2 cellular contexts compared by ENCODE assay signal in the genomic region with DNA sequence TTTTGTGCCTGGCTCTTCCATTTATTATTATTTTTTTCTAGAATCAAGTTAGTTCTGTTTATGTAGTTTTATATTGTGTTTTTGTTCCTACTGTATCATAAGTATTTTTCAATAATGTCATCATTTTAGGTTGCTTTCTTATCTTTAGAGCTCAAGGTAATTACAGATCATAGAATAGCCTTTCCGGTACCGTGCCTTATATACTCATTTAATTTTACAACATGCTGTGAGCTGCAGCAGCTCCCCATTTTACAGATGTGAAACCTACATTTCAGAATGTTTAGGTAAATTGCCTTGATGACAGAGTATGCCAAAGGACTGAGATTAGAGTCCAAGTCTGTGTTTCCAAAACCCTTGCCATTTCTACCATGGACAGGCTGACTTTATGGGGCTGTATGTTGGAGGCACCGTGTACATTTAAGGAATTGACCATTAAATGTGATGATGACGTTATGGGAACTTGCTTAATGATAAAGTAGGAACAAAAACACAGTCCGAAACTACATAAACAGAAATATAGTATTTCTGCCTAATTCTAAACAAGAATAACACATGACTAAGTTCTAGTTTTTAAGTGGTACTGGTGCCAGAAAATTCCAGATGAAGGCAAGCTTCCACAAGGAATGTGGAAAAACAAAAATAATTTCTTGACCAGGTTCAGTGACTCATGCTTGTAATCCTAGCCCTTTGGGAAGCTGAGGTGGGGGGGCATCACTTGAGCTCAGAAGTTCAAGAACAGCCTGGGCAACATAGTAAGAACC.
TF ChIP-seq lines count a peak whose summit lies in the region.

No MANE protein-coding gene starts in this region.

TF ChIP-seq in SK-N-SH, 30 proteins besides CTCF, POLR2A, EP300 and RAD21:
- TF ChIP-seq JUND (IDR thresholded peaks at IDR 0.05) (peak; percentile 45; the same call in 1 of the 2 replicates), FOSL2 (IDR thresholded peaks at IDR 0.05; ENCODE audit: borderline replicate concordance, low read depth) (peak; percentile 57; the same call in 1 of the 2 replicates), TCF12 (IDR thresholded peaks at IDR 0.05) (peak; percentile 32; the same call in 1 of the 2 replicates), MXI1 (IDR thresholded peaks at IDR 0.05; ENCODE audit: low read depth, low read length) (no peak), NFIC (IDR thresholded peaks at IDR 0.05; ENCODE audit: borderline replicate concordance) (peak; percentile 37; the same call in 1 of the 2 replicates), RXRA (IDR thresholded peaks at IDR 0.05; ENCODE audit: borderline replicate concordance, low read depth) (no peak)
- TF ChIP-seq, protein P1, sequence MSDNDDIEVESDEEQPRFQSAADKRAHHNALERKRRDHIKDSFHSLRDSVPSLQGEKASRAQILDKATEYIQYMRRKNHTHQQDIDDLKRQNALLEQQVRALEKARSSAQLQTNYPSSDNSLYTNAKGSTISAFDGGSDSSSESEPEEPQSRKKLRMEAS (IDR thresholded peaks at IDR 0.05; ENCODE audit: low read depth), result no peak
- TF ChIP-seq, protein P2, sequence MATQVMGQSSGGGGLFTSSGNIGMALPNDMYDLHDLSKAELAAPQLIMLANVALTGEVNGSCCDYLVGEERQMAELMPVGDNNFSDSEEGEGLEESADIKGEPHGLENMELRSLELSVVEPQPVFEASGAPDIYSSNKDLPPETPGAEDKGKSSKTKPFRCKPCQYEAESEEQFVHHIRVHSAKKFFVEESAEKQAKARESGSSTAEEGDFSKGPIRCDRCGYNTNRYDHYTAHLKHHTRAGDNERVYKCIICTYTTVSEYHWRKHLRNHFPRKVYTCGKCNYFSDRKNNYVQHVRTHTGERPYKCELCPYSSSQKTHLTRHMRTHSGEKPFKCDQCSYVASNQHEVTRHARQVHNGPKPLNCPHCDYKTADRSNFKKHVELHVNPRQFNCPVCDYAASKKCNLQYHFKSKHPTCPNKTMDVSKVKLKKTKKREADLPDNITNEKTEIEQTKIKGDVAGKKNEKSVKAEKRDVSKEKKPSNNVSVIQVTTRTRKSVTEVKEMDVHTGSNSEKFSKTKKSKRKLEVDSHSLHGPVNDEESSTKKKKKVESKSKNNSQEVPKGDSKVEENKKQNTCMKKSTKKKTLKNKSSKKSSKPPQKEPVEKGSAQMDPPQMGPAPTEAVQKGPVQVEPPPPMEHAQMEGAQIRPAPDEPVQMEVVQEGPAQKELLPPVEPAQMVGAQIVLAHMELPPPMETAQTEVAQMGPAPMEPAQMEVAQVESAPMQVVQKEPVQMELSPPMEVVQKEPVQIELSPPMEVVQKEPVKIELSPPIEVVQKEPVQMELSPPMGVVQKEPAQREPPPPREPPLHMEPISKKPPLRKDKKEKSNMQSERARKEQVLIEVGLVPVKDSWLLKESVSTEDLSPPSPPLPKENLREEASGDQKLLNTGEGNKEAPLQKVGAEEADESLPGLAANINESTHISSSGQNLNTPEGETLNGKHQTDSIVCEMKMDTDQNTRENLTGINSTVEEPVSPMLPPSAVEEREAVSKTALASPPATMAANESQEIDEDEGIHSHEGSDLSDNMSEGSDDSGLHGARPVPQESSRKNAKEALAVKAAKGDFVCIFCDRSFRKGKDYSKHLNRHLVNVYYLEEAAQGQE (IDR thresholded peaks at IDR 0.05; ENCODE audit: low read depth, low read length), result 0 out of 2 replicates have a peak, but pooled peaks have one; percentile 28

TF ChIP-seq in HepG2, 621 proteins besides CTCF, POLR2A, EP300 and RAD21:
- TF ChIP-seq, protein P3, sequence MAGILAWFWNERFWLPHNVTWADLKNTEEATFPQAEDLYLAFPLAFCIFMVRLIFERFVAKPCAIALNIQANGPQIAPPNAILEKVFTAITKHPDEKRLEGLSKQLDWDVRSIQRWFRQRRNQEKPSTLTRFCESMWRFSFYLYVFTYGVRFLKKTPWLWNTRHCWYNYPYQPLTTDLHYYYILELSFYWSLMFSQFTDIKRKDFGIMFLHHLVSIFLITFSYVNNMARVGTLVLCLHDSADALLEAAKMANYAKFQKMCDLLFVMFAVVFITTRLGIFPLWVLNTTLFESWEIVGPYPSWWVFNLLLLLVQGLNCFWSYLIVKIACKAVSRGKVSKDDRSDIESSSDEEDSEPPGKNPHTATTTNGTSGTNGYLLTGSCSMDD (CRISPR knock-in tag; IDR thresholded peaks at IDR 0.05), result no peak
- TF ChIP-seq, protein P4, sequence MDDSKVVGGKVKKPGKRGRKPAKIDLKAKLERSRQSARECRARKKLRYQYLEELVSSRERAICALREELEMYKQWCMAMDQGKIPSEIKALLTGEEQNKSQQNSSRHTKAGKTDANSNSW (CRISPR knock-in tag; IDR thresholded peaks at IDR 0.05; ENCODE audit: borderline replicate concordance), result no peak
- TF ChIP-seq KLF15 (CRISPR knock-in tag; IDR thresholded peaks at IDR 0.05; ENCODE audit: borderline replicate concordance) (no peak), RFX5 (IDR thresholded peaks at IDR 0.05; ENCODE audit: low read depth, low read length) (no peak), ZNF780A (CRISPR knock-in tag; IDR thresholded peaks at IDR 0.05) (no peak), PHF8 (CRISPR knock-in tag; IDR thresholded peaks at IDR 0.05) (no peak), RBM39 (IDR thresholded peaks at IDR 0.05; ENCODE audit: low read depth, low read length, poor library complexity, severe bottlenecking) (no peak), ZBTB1 (CRISPR knock-in tag; IDR thresholded peaks at IDR 0.05; ENCODE audit: borderline replicate concordance) (no peak), ISL2 (CRISPR knock-in tag; IDR thresholded peaks at IDR 0.05) (no peak), ATAD3A (CRISPR knock-in tag; IDR thresholded peaks at IDR 0.05) (no peak), MAF1 (CRISPR knock-in tag; IDR thresholded peaks at IDR 0.05; ENCODE audit: borderline replicate concordance) (no peak), NCOA1 (CRISPR knock-in tag; IDR thresholded peaks at IDR 0.05) (no peak)
- TF ChIP-seq, protein P5, sequence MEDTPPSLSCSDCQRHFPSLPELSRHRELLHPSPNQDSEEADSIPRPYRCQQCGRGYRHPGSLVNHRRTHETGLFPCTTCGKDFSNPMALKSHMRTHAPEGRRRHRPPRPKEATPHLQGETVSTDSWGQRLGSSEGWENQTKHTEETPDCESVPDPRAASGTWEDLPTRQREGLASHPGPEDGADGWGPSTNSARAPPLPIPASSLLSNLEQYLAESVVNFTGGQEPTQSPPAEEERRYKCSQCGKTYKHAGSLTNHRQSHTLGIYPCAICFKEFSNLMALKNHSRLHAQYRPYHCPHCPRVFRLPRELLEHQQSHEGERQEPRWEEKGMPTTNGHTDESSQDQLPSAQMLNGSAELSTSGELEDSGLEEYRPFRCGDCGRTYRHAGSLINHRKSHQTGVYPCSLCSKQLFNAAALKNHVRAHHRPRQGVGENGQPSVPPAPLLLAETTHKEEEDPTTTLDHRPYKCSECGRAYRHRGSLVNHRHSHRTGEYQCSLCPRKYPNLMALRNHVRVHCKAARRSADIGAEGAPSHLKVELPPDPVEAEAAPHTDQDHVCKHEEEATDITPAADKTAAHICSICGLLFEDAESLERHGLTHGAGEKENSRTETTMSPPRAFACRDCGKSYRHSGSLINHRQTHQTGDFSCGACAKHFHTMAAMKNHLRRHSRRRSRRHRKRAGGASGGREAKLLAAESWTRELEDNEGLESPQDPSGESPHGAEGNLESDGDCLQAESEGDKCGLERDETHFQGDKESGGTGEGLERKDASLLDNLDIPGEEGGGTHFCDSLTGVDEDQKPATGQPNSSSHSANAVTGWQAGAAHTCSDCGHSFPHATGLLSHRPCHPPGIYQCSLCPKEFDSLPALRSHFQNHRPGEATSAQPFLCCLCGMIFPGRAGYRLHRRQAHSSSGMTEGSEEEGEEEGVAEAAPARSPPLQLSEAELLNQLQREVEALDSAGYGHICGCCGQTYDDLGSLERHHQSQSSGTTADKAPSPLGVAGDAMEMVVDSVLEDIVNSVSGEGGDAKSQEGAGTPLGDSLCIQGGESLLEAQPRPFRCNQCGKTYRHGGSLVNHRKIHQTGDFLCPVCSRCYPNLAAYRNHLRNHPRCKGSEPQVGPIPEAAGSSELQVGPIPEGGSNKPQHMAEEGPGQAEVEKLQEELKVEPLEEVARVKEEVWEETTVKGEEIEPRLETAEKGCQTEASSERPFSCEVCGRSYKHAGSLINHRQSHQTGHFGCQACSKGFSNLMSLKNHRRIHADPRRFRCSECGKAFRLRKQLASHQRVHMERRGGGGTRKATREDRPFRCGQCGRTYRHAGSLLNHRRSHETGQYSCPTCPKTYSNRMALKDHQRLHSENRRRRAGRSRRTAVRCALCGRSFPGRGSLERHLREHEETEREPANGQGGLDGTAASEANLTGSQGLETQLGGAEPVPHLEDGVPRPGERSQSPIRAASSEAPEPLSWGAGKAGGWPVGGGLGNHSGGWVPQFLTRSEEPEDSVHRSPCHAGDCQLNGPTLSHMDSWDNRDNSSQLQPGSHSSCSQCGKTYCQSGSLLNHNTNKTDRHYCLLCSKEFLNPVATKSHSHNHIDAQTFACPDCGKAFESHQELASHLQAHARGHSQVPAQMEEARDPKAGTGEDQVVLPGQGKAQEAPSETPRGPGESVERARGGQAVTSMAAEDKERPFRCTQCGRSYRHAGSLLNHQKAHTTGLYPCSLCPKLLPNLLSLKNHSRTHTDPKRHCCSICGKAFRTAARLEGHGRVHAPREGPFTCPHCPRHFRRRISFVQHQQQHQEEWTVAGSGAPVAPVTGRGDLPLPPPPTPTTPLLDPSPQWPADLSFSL (CRISPR knock-in tag; IDR thresholded peaks at IDR 0.05), result no peak
- TF ChIP-seq, protein P6, sequence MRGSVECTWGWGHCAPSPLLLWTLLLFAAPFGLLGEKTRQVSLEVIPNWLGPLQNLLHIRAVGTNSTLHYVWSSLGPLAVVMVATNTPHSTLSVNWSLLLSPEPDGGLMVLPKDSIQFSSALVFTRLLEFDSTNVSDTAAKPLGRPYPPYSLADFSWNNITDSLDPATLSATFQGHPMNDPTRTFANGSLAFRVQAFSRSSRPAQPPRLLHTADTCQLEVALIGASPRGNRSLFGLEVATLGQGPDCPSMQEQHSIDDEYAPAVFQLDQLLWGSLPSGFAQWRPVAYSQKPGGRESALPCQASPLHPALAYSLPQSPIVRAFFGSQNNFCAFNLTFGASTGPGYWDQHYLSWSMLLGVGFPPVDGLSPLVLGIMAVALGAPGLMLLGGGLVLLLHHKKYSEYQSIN (CRISPR knock-in tag; IDR thresholded peaks at IDR 0.05; ENCODE audit: borderline replicate concordance), result no peak
- TF ChIP-seq, protein P7, sequence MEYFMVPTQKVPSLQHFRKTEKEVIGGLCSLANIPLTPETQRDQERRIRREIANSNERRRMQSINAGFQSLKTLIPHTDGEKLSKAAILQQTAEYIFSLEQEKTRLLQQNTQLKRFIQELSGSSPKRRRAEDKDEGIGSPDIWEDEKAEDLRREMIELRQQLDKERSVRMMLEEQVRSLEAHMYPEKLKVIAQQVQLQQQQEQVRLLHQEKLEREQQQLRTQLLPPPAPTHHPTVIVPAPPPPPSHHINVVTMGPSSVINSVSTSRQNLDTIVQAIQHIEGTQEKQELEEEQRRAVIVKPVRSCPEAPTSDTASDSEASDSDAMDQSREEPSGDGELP (IDR thresholded peaks at IDR 0.05; ENCODE audit: borderline replicate concordance, low read depth), result no peak
- TF ChIP-seq, protein P8, sequence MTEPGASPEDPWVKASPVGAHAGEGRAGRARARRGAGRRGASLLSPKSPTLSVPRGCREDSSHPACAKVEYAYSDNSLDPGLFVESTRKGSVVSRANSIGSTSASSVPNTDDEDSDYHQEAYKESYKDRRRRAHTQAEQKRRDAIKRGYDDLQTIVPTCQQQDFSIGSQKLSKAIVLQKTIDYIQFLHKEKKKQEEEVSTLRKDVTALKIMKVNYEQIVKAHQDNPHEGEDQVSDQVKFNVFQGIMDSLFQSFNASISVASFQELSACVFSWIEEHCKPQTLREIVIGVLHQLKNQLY (CRISPR knock-in tag; IDR thresholded peaks at IDR 0.05), result no peak
- TF ChIP-seq, protein P9, sequence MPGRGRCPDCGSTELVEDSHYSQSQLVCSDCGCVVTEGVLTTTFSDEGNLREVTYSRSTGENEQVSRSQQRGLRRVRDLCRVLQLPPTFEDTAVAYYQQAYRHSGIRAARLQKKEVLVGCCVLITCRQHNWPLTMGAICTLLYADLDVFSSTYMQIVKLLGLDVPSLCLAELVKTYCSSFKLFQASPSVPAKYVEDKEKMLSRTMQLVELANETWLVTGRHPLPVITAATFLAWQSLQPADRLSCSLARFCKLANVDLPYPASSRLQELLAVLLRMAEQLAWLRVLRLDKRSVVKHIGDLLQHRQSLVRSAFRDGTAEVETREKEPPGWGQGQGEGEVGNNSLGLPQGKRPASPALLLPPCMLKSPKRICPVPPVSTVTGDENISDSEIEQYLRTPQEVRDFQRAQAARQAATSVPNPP (CRISPR knock-in tag; IDR thresholded peaks at IDR 0.05), result no peak
- TF ChIP-seq, protein P10, sequence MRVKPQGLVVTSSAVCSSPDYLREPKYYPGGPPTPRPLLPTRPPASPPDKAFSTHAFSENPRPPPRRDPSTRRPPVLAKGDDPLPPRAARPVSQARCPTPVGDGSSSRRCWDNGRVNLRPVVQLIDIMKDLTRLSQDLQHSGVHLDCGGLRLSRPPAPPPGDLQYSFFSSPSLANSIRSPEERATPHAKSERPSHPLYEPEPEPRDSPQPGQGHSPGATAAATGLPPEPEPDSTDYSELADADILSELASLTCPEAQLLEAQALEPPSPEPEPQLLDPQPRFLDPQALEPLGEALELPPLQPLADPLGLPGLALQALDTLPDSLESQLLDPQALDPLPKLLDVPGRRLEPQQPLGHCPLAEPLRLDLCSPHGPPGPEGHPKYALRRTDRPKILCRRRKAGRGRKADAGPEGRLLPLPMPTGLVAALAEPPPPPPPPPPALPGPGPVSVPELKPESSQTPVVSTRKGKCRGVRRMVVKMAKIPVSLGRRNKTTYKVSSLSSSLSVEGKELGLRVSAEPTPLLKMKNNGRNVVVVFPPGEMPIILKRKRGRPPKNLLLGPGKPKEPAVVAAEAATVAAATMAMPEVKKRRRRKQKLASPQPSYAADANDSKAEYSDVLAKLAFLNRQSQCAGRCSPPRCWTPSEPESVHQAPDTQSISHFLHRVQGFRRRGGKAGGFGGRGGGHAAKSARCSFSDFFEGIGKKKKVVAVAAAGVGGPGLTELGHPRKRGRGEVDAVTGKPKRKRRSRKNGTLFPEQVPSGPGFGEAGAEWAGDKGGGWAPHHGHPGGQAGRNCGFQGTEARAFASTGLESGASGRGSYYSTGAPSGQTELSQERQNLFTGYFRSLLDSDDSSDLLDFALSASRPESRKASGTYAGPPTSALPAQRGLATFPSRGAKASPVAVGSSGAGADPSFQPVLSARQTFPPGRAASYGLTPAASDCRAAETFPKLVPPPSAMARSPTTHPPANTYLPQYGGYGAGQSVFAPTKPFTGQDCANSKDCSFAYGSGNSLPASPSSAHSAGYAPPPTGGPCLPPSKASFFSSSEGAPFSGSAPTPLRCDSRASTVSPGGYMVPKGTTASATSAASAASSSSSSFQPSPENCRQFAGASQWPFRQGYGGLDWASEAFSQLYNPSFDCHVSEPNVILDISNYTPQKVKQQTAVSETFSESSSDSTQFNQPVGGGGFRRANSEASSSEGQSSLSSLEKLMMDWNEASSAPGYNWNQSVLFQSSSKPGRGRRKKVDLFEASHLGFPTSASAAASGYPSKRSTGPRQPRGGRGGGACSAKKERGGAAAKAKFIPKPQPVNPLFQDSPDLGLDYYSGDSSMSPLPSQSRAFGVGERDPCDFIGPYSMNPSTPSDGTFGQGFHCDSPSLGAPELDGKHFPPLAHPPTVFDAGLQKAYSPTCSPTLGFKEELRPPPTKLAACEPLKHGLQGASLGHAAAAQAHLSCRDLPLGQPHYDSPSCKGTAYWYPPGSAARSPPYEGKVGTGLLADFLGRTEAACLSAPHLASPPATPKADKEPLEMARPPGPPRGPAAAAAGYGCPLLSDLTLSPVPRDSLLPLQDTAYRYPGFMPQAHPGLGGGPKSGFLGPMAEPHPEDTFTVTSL (CRISPR knock-in tag; IDR thresholded peaks at IDR 0.05; ENCODE audit: borderline replicate concordance), result no peak
- TF ChIP-seq, protein P11, sequence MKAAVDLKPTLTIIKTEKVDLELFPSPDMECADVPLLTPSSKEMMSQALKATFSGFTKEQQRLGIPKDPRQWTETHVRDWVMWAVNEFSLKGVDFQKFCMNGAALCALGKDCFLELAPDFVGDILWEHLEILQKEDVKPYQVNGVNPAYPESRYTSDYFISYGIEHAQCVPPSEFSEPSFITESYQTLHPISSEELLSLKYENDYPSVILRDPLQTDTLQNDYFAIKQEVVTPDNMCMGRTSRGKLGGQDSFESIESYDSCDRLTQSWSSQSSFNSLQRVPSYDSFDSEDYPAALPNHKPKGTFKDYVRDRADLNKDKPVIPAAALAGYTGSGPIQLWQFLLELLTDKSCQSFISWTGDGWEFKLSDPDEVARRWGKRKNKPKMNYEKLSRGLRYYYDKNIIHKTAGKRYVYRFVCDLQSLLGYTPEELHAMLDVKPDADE (CRISPR knock-in tag; IDR thresholded peaks at IDR 0.05), result no peak
TF ChIP-seq in HepG2: peak in this region for 0.
